ENCODE assay signal across 22 cellular contexts in the genomic region with DNA sequence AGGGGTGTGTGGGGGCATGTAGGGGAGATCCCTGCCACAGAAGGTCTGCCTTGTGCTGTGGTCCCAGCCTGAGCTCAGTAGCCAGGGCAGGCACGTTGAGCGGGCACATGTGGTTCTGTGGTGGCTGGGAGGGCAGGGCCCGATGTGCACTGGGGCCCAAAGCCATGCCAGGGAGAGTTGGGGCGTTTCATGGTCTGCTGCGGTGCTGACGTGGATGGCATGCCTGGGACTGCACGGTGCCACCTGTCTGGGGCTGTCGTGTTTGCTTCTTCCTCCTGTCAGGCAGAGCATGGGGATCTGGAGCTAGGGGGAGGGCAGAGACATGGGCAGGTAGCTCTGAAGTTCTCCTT.
"Had no signal": no experiment of that assay in that cellular context is flagged by ENCODE, and none has a peak within 500 bp of the region (broad histone marks: within the 10 kb centered on the region; RNA-seq: fewer than 3 reads in every experiment).

No MANE protein-coding gene starts in this region.

- H3K4me3 Mint-ChIP-seq: activated CD4-positive, alpha-beta memory T cell treated with anti-CD3 and anti-CD28 coated beads for 36 hours; activated CD4-positive, alpha-beta T cell treated with anti-CD3 and anti-CD28 coated beads, Interleukin-2, amount 10 ng/mL, durations not matched to agents 7 days and 5 days; activated naive CD8-positive, alpha-beta T cell; activated T-cell treated with anti-CD3 and anti-CD28 coated beads, Interleukin-2, amount 50 U/mL, for 72 hours had no signal

- H3K27me3 ChIP-seq: MG63, Peyer's patch, SJCRH30 had no signal

- H3K9me3 ChIP-seq: MG63, Peyer's patch, SJCRH30, SK-N-SH had no signal

- DNase-seq: activated CD4-positive, alpha-beta memory T cell treated with anti-CD3 and anti-CD28 coated beads for 36 hours; activated CD4-positive, alpha-beta T cell treated with anti-CD3 and anti-CD28 coated beads, Interleukin-2, amount 10 ng/mL, durations not matched to agents 7 days and 5 days; activated CD4-positive, CD25-positive, alpha-beta regulatory T cell; activated CD8-positive, alpha-beta memory T cell treated with anti-CD3 and anti-CD28 coated beads for 24 hours; activated naive CD4-positive, alpha-beta T cell; activated T-cell treated with anti-CD3 and anti-CD28 coated beads, Interleukin-2, amount 50 U/mL, for 72 hours; amygdala; MG63; MV-4-11; NCI-H1092 treated with DMSO at 0.1 percent for 48 hours; NCI-H1417 treated with DMSO at 0.1 percent for 48 hours; NCI-H2029 treated with DMSO at 0.1 percent for 48 hours; NCI-H446; NCI-H524; Peyer's patch; Right ventricle myocardium superior; SJCRH30; SK-N-SH; T-helper 1 cell had no signal

- ATAC-seq: activated T-cell treated with anti-CD3 and anti-CD28 coated beads, Interleukin-2, amount 50 U/mL, for 72 hours had no signal

- H3K9me3 Mint-ChIP-seq: activated CD4-positive, alpha-beta memory T cell treated with anti-CD3 and anti-CD28 coated beads for 36 hours; activated CD4-positive, alpha-beta T cell treated with anti-CD3 and anti-CD28 coated beads, Interleukin-2, amount 10 ng/mL, durations not matched to agents 7 days and 5 days; activated T-cell treated with anti-CD3 and anti-CD28 coated beads, Interleukin-2, amount 50 U/mL, for 72 hours had no signal

- H3K27ac Mint-ChIP-seq: activated CD4-positive, alpha-beta memory T cell treated with anti-CD3 and anti-CD28 coated beads for 36 hours; activated naive CD8-positive, alpha-beta T cell; activated T-cell treated with anti-CD3 and anti-CD28 coated beads, Interleukin-2, amount 50 U/mL, for 72 hours had no signal

- H3K27me3 Mint-ChIP-seq: activated CD4-positive, alpha-beta memory T cell treated with anti-CD3 and anti-CD28 coated beads for 36 hours; activated CD4-positive, alpha-beta T cell treated with anti-CD3 and anti-CD28 coated beads, Interleukin-2, amount 10 ng/mL, durations not matched to agents 7 days and 5 days; activated naive CD8-positive, alpha-beta T cell had no signal

- H3K4me3 ChIP-seq: MG63, Peyer's patch, SJCRH30 had no signal

- H3K4me1 ChIP-seq: Peyer's patch, SJCRH30 had no signal

- H3K27ac ChIP-seq: Peyer's patch, RWPE1, SJCRH30, VCaP had no signal

- H3K4me2 ChIP-seq: SK-N-SH had no signal

- H3K9ac ChIP-seq: SK-N-SH had no signal

- H3K36me3 Mint-ChIP-seq: activated naive CD8-positive, alpha-beta T cell had no signal
